In genomic region chr10:22247636-22248035, GRCh38 we compare ENCODE assay signal across 1 cellular context.
TF ChIP-seq lines count a peak whose summit lies in the region.

No MANE protein-coding gene starts in this region.

TF ChIP-seq in HEK293, 187 proteins besides CTCF, POLR2A, EP300 and RAD21:
- TF ChIP-seq ATF2 (tag by site-specific recombination; IDR thresholded peaks at IDR 0.05; ENCODE audit: low read depth) (no peak), ZNF449 (tag by site-specific recombination; IDR thresholded peaks at IDR 0.05) (no peak), ZNF18 (tag by site-specific recombination; IDR thresholded peaks at IDR 0.05) (0 out of 2 replicates have a peak, but pooled peaks have one; percentile 46), ZNF426 (tag by site-specific recombination; IDR thresholded peaks at IDR 0.05) (no peak), PRDM10 (tag by site-specific recombination; IDR thresholded peaks at IDR 0.05) (0 out of 2 replicates have a peak, but pooled peaks have one; percentile 17), ZNF707 (tag by site-specific recombination; IDR thresholded peaks at IDR 0.05) (no peak), REST (tag by site-specific recombination; IDR thresholded peaks at IDR 0.05) (no peak)
